In the genomic region with DNA sequence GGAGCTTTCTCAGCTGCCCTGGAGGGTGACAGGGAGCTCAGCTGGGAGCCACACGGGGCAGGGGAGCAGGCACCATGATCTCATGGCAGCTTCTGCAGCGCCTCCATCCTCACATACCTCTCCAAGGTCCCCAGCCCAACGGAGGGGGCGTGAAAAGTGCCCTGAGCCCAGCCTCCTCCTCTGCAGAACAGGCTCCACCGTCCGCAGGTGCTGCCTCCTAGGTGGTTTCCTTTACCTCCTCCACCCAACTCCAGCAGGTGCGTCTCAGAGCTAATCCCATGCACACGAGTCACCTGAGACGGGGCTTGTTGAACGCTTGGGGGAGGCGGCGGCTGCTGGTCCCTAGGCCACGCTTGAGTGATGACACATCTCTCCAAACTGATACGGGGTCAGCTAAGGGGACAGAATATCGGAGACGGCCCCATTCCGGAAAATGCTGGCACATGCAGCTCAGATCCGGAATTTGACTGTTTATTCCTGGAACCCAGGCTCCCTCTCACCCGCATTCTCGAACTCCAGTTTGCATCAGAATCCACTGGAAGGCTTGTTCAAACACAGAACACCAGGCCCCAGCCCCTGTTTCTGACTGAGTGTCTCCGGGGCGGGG, we compare ENCODE assay signal across 19 cellular contexts. TPM values are rescaled to one million over a fixed set of nuclear protein-coding genes. Genes with fewer than 3 reads are reported as not detected.
A peak's percentile ranks its signal among the peaks of the same experiment; 100 is the strongest.
DNase-seq lines count a peak whose midpoint lies in the region; ATAC-seq and TF ChIP-seq lines count a peak whose summit lies in the region.
"Had no signal": no experiment of that assay in that cellular context is flagged by ENCODE, and none has a peak within 500 bp of the region (broad histone marks: within the 10 kb centered on the region; RNA-seq: fewer than 3 reads in every experiment).

No MANE protein-coding gene starts in this region.

- intact Hi-C loops in spleen (cut with DNase I; ENCODE audit: low total_unique reads) = no loop called here

- DNase-seq in NCI-H1436 (lab: John Stamatoyannopoulos, UW) (peak; percentile 66), NCI-H1436 treated with DMSO at 0.1 percent for 48 hours (lab: John Stamatoyannopoulos, UW) (no peak), NCI-H2196 (lab: John Stamatoyannopoulos, UW; ENCODE audit: unreplicated experiment) (peak; percentile 75), hepatocyte (ENCODE audit: low spot score) (peak; percentile 44), spleen (peak; percentile 66), mucosa of gallbladder (ENCODE audit: low spot score) (no peak)
- DNase-seq: 8988T; activated CD4-positive, alpha-beta T cell treated with anti-CD3 and anti-CD28 coated beads, Interleukin-2, amount 50 U/mL, for 4 hours; CD4-positive, alpha-beta memory T cell; KBM-7; NCI-H226; substantia nigra; T-helper 9 cell had no signal

- no peak for ATAC-seq in GM18907 (IDR thresholded peaks at IDR 0.05; ENCODE audit: unreplicated experiment)
- no peak for ATAC-seq in HG03196 (IDR thresholded peaks at IDR 0.05; ENCODE audit: unreplicated experiment)

- H3K4me2 ChIP-seq in hepatocyte = peak overlapping the region; percentile 53

- H3K4me1 ChIP-seq in hepatocyte (ENCODE audit: insufficient read depth) (peaks cover 4% of the 10 kb centered on the region), spleen (peaks cover 0 to 13% (median 0%) of the 10 kb centered on the region in 6 donors)

- WGBS in hepatocyte (ENCODE audit: low lambda C conversion rate, missing lambda C conversion rate) = 36% methylated on average over 22 of the region's 22 CpGs
- WGBS in spleen, 5 donors = 64 to 74% (median 68%) methylated on average over 22 of the region's 22 CpGs

- H3K9me3 ChIP-seq in hepatocyte (ENCODE audit: low read depth) = no peaks in the 10 kb centered on the region
- no peaks in the 10 kb centered on the region for H3K9me3 ChIP-seq in spleen

- H3K9me2 ChIP-seq in hepatocyte (replicated peaks; ENCODE audit: insufficient read depth) = no peaks in the 10 kb centered on the region

- no peaks in the 10 kb centered on the region for H3K79me2 ChIP-seq in hepatocyte

- H3K27me3 ChIP-seq in hepatocyte (peaks cover 19% of the 10 kb centered on the region), spleen (replicated peaks in 1 of 7) (peaks cover 0 to 51% (median 0%) of the 10 kb centered on the region in 7 donors)

- H4K20me1 ChIP-seq in hepatocyte (ENCODE audit: insufficient read depth, poor library complexity, severe bottlenecking) = no peaks in the 10 kb centered on the region

- H3K36me3 ChIP-seq in hepatocyte (replicated peaks; ENCODE audit: insufficient read depth, low read depth) (no peaks in the 10 kb centered on the region), spleen (peaks cover 0 to 11% (median 0%) of the 10 kb centered on the region in 6 donors)

- H3K4me3 ChIP-seq in hepatocyte (no peak overlapping the region), spleen (no peak overlapping the region)

- TF ChIP-seq POLR2A in spleen (IDR thresholded peaks at IDR 0.05) = no peak

- TF ChIP-seq CTCF in hepatocyte (IDR thresholded peaks at IDR 0.05; ENCODE audit: poor library complexity) (no peak), spleen (IDR thresholded peaks at IDR 0.05 in 8 of 11, conservative IDR thresholded peaks at IDR 0.05 in 3 of 11) (no peak)

- H3K27ac ChIP-seq in hepatocyte (no peak overlapping the region), spleen (no peak overlapping the region)

- no peak overlapping the region for H2AFZ ChIP-seq in hepatocyte

RNA-seq across cellular contexts. Expression of a gene that starts 0.4 kb away (rescaled TPM):
- total RNA-seq in hepatocyte = not detected in 2 replicates
- polyA plus RNA-seq in hepatocyte = not detected in 2 replicates
- not detected for total RNA-seq in spleen
- under 1 TPM in 1 of 3 donors, not detected in 2; 0.37 TPM for polyA plus RNA-seq in spleen
- not detected for total RNA-seq in mucosa of gallbladder
- total RNA-seq: astrocyte; CD4-positive, alpha-beta memory T cell; fibroblast of villous mesenchyme; skeletal muscle tissue had no signal
- polyA plus RNA-seq: CD4-positive, alpha-beta memory T cell; neural cell had no signal

Comparison
In these comparisons a context has a peak if more than half of its experiments do, and no peak if none do; other contexts are left out.
1. DNase-seq: peak in NCI-H1436 (single experiment), NCI-H2196 (single experiment), hepatocyte (single experiment) and spleen (single experiment); none in NCI-H1436 treated with DMSO at 0.1 percent for 48 hours (single experiment) and mucosa of gallbladder (single experiment).